19 cellular contexts compared by ENCODE assay signal in the genomic region with DNA sequence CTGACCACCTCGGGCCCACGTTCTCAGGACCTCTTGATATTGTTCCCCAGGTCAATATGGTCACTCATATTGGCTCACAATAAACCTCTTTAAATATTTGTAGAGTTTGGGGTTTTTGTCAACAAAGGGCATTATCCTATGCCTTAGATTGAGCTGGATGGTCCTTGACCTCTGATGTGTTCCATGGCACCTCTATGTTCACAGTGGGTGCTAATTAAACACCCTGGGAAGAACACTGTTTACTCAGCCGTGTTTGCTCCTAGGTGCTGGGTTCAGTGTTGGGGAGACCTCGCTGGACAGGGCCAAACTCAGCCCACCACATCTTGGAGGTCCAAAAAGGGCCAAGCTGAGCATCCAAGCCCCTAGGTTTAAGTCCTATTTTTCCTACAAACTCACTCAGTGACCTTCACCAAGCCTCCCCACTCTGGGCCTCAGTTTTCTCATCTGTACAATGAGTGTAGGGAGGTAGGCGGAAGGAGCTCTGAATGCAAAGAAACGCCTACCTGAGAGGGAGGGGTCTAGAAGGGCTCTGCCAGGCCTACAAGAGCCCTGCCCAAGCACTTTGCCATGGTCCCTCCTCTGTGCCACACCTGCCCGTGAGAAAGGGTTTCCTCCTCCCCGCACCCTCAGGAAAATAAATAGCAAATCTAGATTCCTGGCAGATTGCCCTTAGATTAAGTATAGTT. TPM values are rescaled to one million over a fixed set of nuclear protein-coding genes. Genes with fewer than 3 reads are reported as not detected.
DNase-seq lines count a peak whose midpoint lies in the region; ATAC-seq and TF ChIP-seq lines count a peak whose summit lies in the region.
"Had no signal": no experiment of that assay in that cellular context is flagged by ENCODE, and none has a peak within 500 bp of the region (broad histone marks: within the 10 kb centered on the region; RNA-seq: fewer than 3 reads in every experiment).

No MANE protein-coding gene starts in this region.

- H3K4me3 ChIP-seq in esophagus squamous epithelium: no peak overlapping the region
- H3K4me3 ChIP-seq: Peyer's patch, thoracic aorta had no signal

- H3K4me1 ChIP-seq in esophagus squamous epithelium: peaks cover 0 to 35% (median 0%) of the 10 kb centered on the region in 3 donors

- H3K27me3 ChIP-seq in esophagus squamous epithelium: no peaks in the 10 kb centered on the region
- H3K27me3 ChIP-seq: Peyer's patch had no signal

- ATAC-seq in HG03342 (IDR thresholded peaks at IDR 0.05; ENCODE audit: unreplicated experiment): no peak
- ATAC-seq: naive thymus-derived CD8-positive, alpha-beta T cell; stimulated activated memory B cell treated with anti-CD40 and anti-IgM and Interleukin-4, amounts not matched to agents 10 μg/mL and 1 μg/mL and 100 μg/mL, for 72 hours had no signal

- H3K36me3 ChIP-seq in esophagus squamous epithelium: no peaks in the 10 kb centered on the region
- H3K36me3 ChIP-seq: Peyer's patch, thoracic aorta had no signal

- no peak for TF ChIP-seq CTCF in endothelial cell (IDR thresholded peaks at IDR 0.05; ENCODE audit: unreplicated experiment)
- no peak for TF ChIP-seq CTCF in osteocyte (IDR thresholded peaks at IDR 0.05)
- no peak for TF ChIP-seq CTCF in esophagus squamous epithelium (IDR thresholded peaks at IDR 0.05)

- WGBS in esophagus squamous epithelium, 2 donors: 56 to 60% methylated on average over 4 to 8 of the region's 8 CpGs

- H3K4me3 Mint-ChIP-seq in endothelial cell (ENCODE audit: unreplicated experiment) (no peak overlapping the region), osteocyte (ENCODE audit: unreplicated experiment) (no peak overlapping the region)
- H3K4me3 Mint-ChIP-seq: activated CD4-positive, alpha-beta memory T cell treated with anti-CD3 and anti-CD28 coated beads for 36 hours; activated naive CD4-positive, alpha-beta T cell treated with anti-CD3 and anti-CD28 coated beads, Interleukin-2, amount 10 ng/mL, durations not matched to agents 7 days and 5 days; CD4-positive, CD25-positive, alpha-beta regulatory T cell; naive thymus-derived CD8-positive, alpha-beta T cell; stimulated activated memory B cell treated with anti-CD40 and anti-IgM and Interleukin-4, amounts not matched to agents 10 μg/mL and 1 μg/mL and 100 μg/mL, for 72 hours; T-helper 1 cell treated with Interleukin-12 subunit alpha and Interleukin-12 subunit beta and Interleukin-4 antibody, amounts not matched to agents 30 μg/mL and 1 μg/mL, for 36 hours had no signal

- TF ChIP-seq POLR2A in esophagus squamous epithelium (IDR thresholded peaks at IDR 0.05): no peak

- H3K9me3 Mint-ChIP-seq in endothelial cell (ENCODE audit: unreplicated experiment) (no peaks in the 10 kb centered on the region), osteocyte (ENCODE audit: unreplicated experiment) (peaks cover 3% of the 10 kb centered on the region)
- H3K9me3 Mint-ChIP-seq: activated CD4-positive, alpha-beta memory T cell treated with anti-CD3 and anti-CD28 coated beads for 36 hours; activated naive CD4-positive, alpha-beta T cell treated with anti-CD3 and anti-CD28 coated beads, Interleukin-2, amount 10 ng/mL, durations not matched to agents 7 days and 5 days had no signal

- no peak overlapping the region for H3K27ac ChIP-seq in esophagus squamous epithelium
- H3K27ac ChIP-seq: Peyer's patch, thoracic aorta had no signal

- intact Hi-C loops in esophagus squamous epithelium (cut with DNase I): no loop called here

- peaks cover 74% of the 10 kb centered on the region for H3K4me1 Mint-ChIP-seq in endothelial cell (ENCODE audit: unreplicated experiment)
- peaks cover 16% of the 10 kb centered on the region for H3K4me1 Mint-ChIP-seq in osteocyte (ENCODE audit: unreplicated experiment)
- H3K4me1 Mint-ChIP-seq: activated naive CD4-positive, alpha-beta T cell treated with anti-CD3 and anti-CD28 coated beads, Interleukin-2, amount 10 ng/mL, durations not matched to agents 7 days and 5 days; stimulated activated memory B cell treated with anti-CD40 and anti-IgM and Interleukin-4, amounts not matched to agents 10 μg/mL and 1 μg/mL and 100 μg/mL, for 72 hours had no signal

- peaks cover 47% of the 10 kb centered on the region for H3K36me3 Mint-ChIP-seq in endothelial cell (ENCODE audit: low read depth, unreplicated experiment)
- H3K36me3 Mint-ChIP-seq in osteocyte (ENCODE audit: unreplicated experiment): peaks cover 3% of the 10 kb centered on the region
- H3K36me3 Mint-ChIP-seq: activated CD4-positive, alpha-beta memory T cell treated with anti-CD3 and anti-CD28 coated beads for 36 hours; activated naive CD4-positive, alpha-beta T cell treated with anti-CD3 and anti-CD28 coated beads, Interleukin-2, amount 10 ng/mL, durations not matched to agents 7 days and 5 days; CD4-positive, CD25-positive, alpha-beta regulatory T cell; stimulated activated memory B cell treated with anti-CD40 and anti-IgM and Interleukin-4, amounts not matched to agents 10 μg/mL and 1 μg/mL and 100 μg/mL, for 72 hours had no signal

- H3K9me3 ChIP-seq in esophagus squamous epithelium: no peaks in the 10 kb centered on the region
- H3K9me3 ChIP-seq: Peyer's patch, thoracic aorta had no signal

- H3K27ac Mint-ChIP-seq in endothelial cell (ENCODE audit: unreplicated experiment) (peak overlapping the region; percentile 38), osteocyte (ENCODE audit: unreplicated experiment) (no peak overlapping the region)
- H3K27ac Mint-ChIP-seq: activated CD4-positive, alpha-beta memory T cell treated with anti-CD3 and anti-CD28 coated beads for 36 hours; activated naive CD4-positive, alpha-beta T cell treated with anti-CD3 and anti-CD28 coated beads, Interleukin-2, amount 10 ng/mL, durations not matched to agents 7 days and 5 days; CD4-positive, CD25-positive, alpha-beta regulatory T cell; stimulated activated memory B cell treated with anti-CD40 and anti-IgM and Interleukin-4, amounts not matched to agents 10 μg/mL and 1 μg/mL and 100 μg/mL, for 72 hours; T-helper 1 cell treated with Interleukin-12 subunit alpha and Interleukin-12 subunit beta and Interleukin-4 antibody, amounts not matched to agents 30 μg/mL and 1 μg/mL, for 36 hours had no signal

- DNase-seq in DMS53 treated with DMSO at 0.1 percent for 48 hours (lab: John Stamatoyannopoulos, UW; ENCODE audit: unreplicated experiment) (peak; percentile 20), NCI-H748 (lab: John Stamatoyannopoulos, UW; ENCODE audit: unreplicated experiment) (peak; percentile 75), endothelial cell (ENCODE audit: low spot score) (no peak), osteocyte (ENCODE audit: extremely low spot score, unreplicated experiment) (peak; percentile 23), esophagus squamous epithelium (lab: John Stamatoyannopoulos, UW) (no peak), MV-4-11 (lab: John Stamatoyannopoulos, UW) (no peak)
- DNase-seq in activated CD4-positive, alpha-beta T cell treated with anti-CD3 and anti-CD28 coated beads, Interleukin-2, amount 50 U/mL, for 1 hour: no peak
- DNase-seq: activated CD4-positive, alpha-beta memory T cell treated with anti-CD3 and anti-CD28 coated beads for 36 hours; activated naive CD4-positive, alpha-beta T cell treated with anti-CD3 and anti-CD28 coated beads, Interleukin-2, amount 10 ng/mL, durations not matched to agents 7 days and 5 days; caudate nucleus; CD4-positive, CD25-positive, alpha-beta regulatory T cell; foreskin melanocyte; HCEC 1CT; naive thymus-derived CD8-positive, alpha-beta T cell; Peyer's patch had no signal

- H3K27me3 Mint-ChIP-seq in endothelial cell (ENCODE audit: unreplicated experiment): peaks cover 7% of the 10 kb centered on the region
- peaks cover 18% of the 10 kb centered on the region for H3K27me3 Mint-ChIP-seq in osteocyte (ENCODE audit: unreplicated experiment)

RNA-seq across cellular contexts. Expression of gene FAM174B, which starts 7.2 kb away (rescaled TPM):
- total RNA-seq in endothelial cell (ENCODE audit: unreplicated experiment): 163 TPM
- 8.2 and 11.0 TPM in 2 replicates for total RNA-seq in osteocyte
- total RNA-seq in esophagus squamous epithelium: 10 to 100 TPM in 1 of 4 donors, 1 to 10 TPM in 3; 1.4 to 11.7 (median 4.2) TPM

Comparison
In these comparisons a context has a peak if more than half of its experiments do, and no peak if none do; other contexts are left out.
1. DNase-seq: peak in DMS53 treated with DMSO at 0.1 percent for 48 hours (single experiment), NCI-H748 (single experiment) and osteocyte (single experiment); none in endothelial cell (single experiment), esophagus squamous epithelium (single experiment), activated CD4-positive, alpha-beta T cell treated with anti-CD3 and anti-CD28 coated beads, Interleukin-2, amount 50 U/mL, for 1 hour (single experiment) and MV-4-11 (single experiment).
2. RNA of gene FAM174B, which starts 7.2 kb away (total RNA-seq): 163 TPM in endothelial cell (single experiment); 8.2 to 11.0 TPM in osteocyte and 1.4 to 11.7 TPM in esophagus squamous epithelium; every median in the first group is over 10 times any median in the second.